1 cellular context compared by ENCODE assay signal in the genomic region with DNA sequence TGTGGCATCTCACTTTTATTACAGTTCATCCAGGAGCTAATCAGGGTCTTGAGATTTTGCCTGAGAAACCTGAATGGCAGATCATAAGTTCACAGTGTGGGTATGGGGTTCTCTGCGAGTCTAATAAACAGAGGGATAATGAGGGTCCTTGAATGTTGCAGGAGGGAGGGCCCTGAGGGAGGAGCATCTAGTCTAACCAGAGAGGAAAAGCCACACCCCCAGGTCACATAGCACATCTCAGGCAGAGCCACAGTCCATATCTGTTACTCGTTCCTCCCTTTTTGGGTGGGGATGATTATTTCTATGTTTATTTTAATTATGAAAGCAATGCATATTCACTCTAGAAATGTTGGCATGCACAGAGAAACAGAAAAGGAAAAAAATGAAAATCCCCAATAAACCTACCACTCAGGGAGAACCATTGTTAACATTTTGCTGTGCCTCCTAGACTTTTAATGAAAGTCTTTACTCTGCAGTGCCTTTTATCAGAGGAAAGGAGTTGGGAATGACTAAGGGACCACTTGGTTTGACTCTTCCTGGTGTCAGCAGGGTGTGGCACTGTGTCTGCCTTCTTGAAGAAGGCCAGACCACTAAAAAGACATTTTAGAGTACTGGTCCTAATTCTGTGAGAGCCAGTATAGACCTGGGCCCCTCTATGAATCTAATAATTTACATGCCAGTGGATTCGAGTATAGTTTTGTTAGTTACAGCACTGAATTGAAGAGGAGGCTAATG.
TF ChIP-seq lines count a peak whose summit lies in the region.

No MANE protein-coding gene starts in this region.

TF ChIP-seq in GM23338, 12 proteins besides CTCF, POLR2A, EP300 and RAD21 (continued from another document):
- TF ChIP-seq ZNF462 (CRISPR knock-in tag; IDR thresholded peaks at IDR 0.05) (no peak), EZH2phosphoT487 (IDR thresholded peaks at IDR 0.05; ENCODE audit: unreplicated experiment) (no peak), CREB1 (CRISPR knock-in tag; IDR thresholded peaks at IDR 0.05; ENCODE audit: low read depth) (no peak), ZNF331 (CRISPR knock-in tag; IDR thresholded peaks at IDR 0.05; ENCODE audit: low read depth) (no peak), NANOG (IDR thresholded peaks at IDR 0.05; ENCODE audit: borderline replicate concordance) (no peak), ZNF114 (CRISPR knock-in tag; IDR thresholded peaks at IDR 0.05) (no peak), JUNB (IDR thresholded peaks at IDR 0.05; ENCODE audit: unreplicated experiment) (no peak), EZH2 (IDR thresholded peaks at IDR 0.05; ENCODE audit: low read depth, unreplicated experiment) (no peak), STAT1 (IDR thresholded peaks at IDR 0.05; ENCODE audit: unreplicated experiment) (no peak), POLR2AphosphoS5 (IDR thresholded peaks at IDR 0.05; ENCODE audit: low read depth) (no peak)
- TF ChIP-seq, protein P1, sequence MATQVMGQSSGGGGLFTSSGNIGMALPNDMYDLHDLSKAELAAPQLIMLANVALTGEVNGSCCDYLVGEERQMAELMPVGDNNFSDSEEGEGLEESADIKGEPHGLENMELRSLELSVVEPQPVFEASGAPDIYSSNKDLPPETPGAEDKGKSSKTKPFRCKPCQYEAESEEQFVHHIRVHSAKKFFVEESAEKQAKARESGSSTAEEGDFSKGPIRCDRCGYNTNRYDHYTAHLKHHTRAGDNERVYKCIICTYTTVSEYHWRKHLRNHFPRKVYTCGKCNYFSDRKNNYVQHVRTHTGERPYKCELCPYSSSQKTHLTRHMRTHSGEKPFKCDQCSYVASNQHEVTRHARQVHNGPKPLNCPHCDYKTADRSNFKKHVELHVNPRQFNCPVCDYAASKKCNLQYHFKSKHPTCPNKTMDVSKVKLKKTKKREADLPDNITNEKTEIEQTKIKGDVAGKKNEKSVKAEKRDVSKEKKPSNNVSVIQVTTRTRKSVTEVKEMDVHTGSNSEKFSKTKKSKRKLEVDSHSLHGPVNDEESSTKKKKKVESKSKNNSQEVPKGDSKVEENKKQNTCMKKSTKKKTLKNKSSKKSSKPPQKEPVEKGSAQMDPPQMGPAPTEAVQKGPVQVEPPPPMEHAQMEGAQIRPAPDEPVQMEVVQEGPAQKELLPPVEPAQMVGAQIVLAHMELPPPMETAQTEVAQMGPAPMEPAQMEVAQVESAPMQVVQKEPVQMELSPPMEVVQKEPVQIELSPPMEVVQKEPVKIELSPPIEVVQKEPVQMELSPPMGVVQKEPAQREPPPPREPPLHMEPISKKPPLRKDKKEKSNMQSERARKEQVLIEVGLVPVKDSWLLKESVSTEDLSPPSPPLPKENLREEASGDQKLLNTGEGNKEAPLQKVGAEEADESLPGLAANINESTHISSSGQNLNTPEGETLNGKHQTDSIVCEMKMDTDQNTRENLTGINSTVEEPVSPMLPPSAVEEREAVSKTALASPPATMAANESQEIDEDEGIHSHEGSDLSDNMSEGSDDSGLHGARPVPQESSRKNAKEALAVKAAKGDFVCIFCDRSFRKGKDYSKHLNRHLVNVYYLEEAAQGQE (IDR thresholded peaks at IDR 0.05; ENCODE audit: unreplicated experiment): no peak
